In genomic region chr3:17234382-17234781, GRCh38 we compare ENCODE assay signal across 20 cellular contexts.
DNase-seq lines count a peak whose midpoint lies in the region; ATAC-seq and TF ChIP-seq lines count a peak whose summit lies in the region.
"Had no signal": no experiment of that assay in that cellular context is flagged by ENCODE, and none has a peak within 500 bp of the region (broad histone marks: within the 10 kb centered on the region; RNA-seq: fewer than 3 reads in every experiment).

No MANE protein-coding gene starts in this region.

- H3K4me1 ChIP-seq in CD8-positive, alpha-beta T cell (ENCODE audit: insufficient read depth, low read length), result peaks cover 20% of the 10 kb centered on the region
- H3K4me1 ChIP-seq: SJCRH30 had no signal

- POLR2A ChIA-PET in CD8-positive, alpha-beta T cell (lab: Charles Lee), result no interaction called here

- H3K4me1 Mint-ChIP-seq in activated naive CD8-positive, alpha-beta T cell (ENCODE audit: low read depth), result peaks cover 25% of the 10 kb centered on the region
- peaks cover 26% of the 10 kb centered on the region for H3K4me1 Mint-ChIP-seq in activated naive CD8-positive, alpha-beta T cell treated with anti-CD3 and anti-CD28 coated beads, Interleukin-2, amount 50 U/mL, for 24 hours
- H3K4me1 Mint-ChIP-seq in CD8-positive, alpha-beta T cell (ENCODE audit: low read depth), result peaks cover 24% of the 10 kb centered on the region

- H3K36me3 ChIP-seq in CD8-positive, alpha-beta T cell (ENCODE audit: insufficient read depth, low read length), result no peaks in the 10 kb centered on the region
- H3K36me3 ChIP-seq in neural cell (ENCODE audit: insufficient read depth, low read length), result no peaks in the 10 kb centered on the region
- H3K36me3 ChIP-seq: SJCRH30 had no signal

- H3F3A ChIP-seq in neural cell (ENCODE audit: insufficient read depth, low read length, poor library complexity, severe bottlenecking), result no peaks in the 10 kb centered on the region

- CTCF ChIA-PET in CD8-positive, alpha-beta T cell (lab: Charles Lee), result interaction anchor here (0.8 to 4.5 kb wide), 5 partner anchors 179 to 638 kb away, joined by 3 to 65 read pairs (median 3); no protein-coding TSS in a partner anchor

- TF ChIP-seq CTCF in CD8-positive, alpha-beta T cell (IDR thresholded peaks at IDR 0.05), result no peak
- no peak for TF ChIP-seq CTCF in neural cell (IDR thresholded peaks at IDR 0.05; ENCODE audit: poor library complexity, severe bottlenecking)

- no peaks in the 10 kb centered on the region for H3K9me2 ChIP-seq in neural cell (ENCODE audit: insufficient read depth, low read length)

- no peaks in the 10 kb centered on the region for H3K9me3 Mint-ChIP-seq in activated naive CD8-positive, alpha-beta T cell (ENCODE audit: low read depth)
- no peaks in the 10 kb centered on the region for H3K9me3 Mint-ChIP-seq in activated naive CD8-positive, alpha-beta T cell treated with anti-CD3 and anti-CD28 coated beads, Interleukin-2, amount 50 U/mL, for 24 hours
- H3K9me3 Mint-ChIP-seq in CD8-positive, alpha-beta T cell, result no peaks in the 10 kb centered on the region
- H3K9me3 Mint-ChIP-seq: CD4-positive, CD25-positive, alpha-beta regulatory T cell; IgD-negative memory B cell had no signal

- no peaks in the 10 kb centered on the region for H3K79me2 ChIP-seq in neural cell (replicated peaks; ENCODE audit: insufficient read depth, low read length)

- no peaks in the 10 kb centered on the region for H3K9me3 ChIP-seq in CD8-positive, alpha-beta T cell (ENCODE audit: low read length)
- no peaks in the 10 kb centered on the region for H3K9me3 ChIP-seq in neural cell (ENCODE audit: low read length)
- H3K9me3 ChIP-seq: SJCRH30 had no signal

- no peak overlapping the region for H3K4me2 ChIP-seq in neural cell (ENCODE audit: low read length)

- no peak for TF ChIP-seq RAD21 in neural cell (conservative IDR thresholded peaks at IDR 0.05)

- H3K4me3 Mint-ChIP-seq in activated naive CD8-positive, alpha-beta T cell, result no peak overlapping the region
- H3K4me3 Mint-ChIP-seq in activated naive CD8-positive, alpha-beta T cell treated with anti-CD3 and anti-CD28 coated beads, Interleukin-2, amount 50 U/mL, for 24 hours, result no peak overlapping the region
- no peak overlapping the region for H3K4me3 Mint-ChIP-seq in CD8-positive, alpha-beta T cell
- H3K4me3 Mint-ChIP-seq: CD4-positive, CD25-positive, alpha-beta regulatory T cell; IgD-negative memory B cell had no signal

- DNase-seq in activated naive CD8-positive, alpha-beta T cell treated with anti-CD3 and anti-CD28 coated beads, Interleukin-2, amount 50 U/mL, for 24 hours, result no peak
- no peak for DNase-seq in CD8-positive, alpha-beta T cell
- DNase-seq in dermis blood vessel endothelial cell (peak; percentile 16), hepatic stellate cell (ENCODE audit: low spot score) (no peak)
- DNase-seq in activated CD4-positive, alpha-beta T cell treated with anti-CD3 and anti-CD28 coated beads for 4 hours, result no peak
- DNase-seq: DMS153, Karpas-422, MV-4-11, NCI-H1105 treated with DMSO at 0.1 percent for 48 hours, NCI-H1694 treated with DMSO at 0.1 percent for 48 hours, NCI-H2081 treated with DMSO at 0.1 percent for 48 hours, NCI-H446, NCI-H526 treated with DMSO at 0.1 percent for 48 hours, OCI-M1, SJCRH30 had no signal

- peak overlapping the region; percentile 30 for H3K9ac ChIP-seq in neural cell (ENCODE audit: low read length)

- H3K27ac Mint-ChIP-seq in activated naive CD8-positive, alpha-beta T cell, result peak overlapping the region; percentile 38
- no peak overlapping the region for H3K27ac Mint-ChIP-seq in activated naive CD8-positive, alpha-beta T cell treated with anti-CD3 and anti-CD28 coated beads, Interleukin-2, amount 50 U/mL, for 24 hours
- H3K27ac Mint-ChIP-seq in CD8-positive, alpha-beta T cell, result peak overlapping the region; percentile 34
- H3K27ac Mint-ChIP-seq: IgD-negative memory B cell had no signal

- no peaks in the 10 kb centered on the region for H3K27me3 ChIP-seq in CD8-positive, alpha-beta T cell (ENCODE audit: insufficient read depth, low read length)
- no peaks in the 10 kb centered on the region for H3K27me3 ChIP-seq in neural cell (ENCODE audit: insufficient read depth, low read depth, low read length)
- H3K27me3 ChIP-seq: SJCRH30 had no signal

- H3K27me3 Mint-ChIP-seq in activated naive CD8-positive, alpha-beta T cell, result no peaks in the 10 kb centered on the region
- H3K27me3 Mint-ChIP-seq in activated naive CD8-positive, alpha-beta T cell treated with anti-CD3 and anti-CD28 coated beads, Interleukin-2, amount 50 U/mL, for 24 hours, result no peaks in the 10 kb centered on the region
- no peaks in the 10 kb centered on the region for H3K27me3 Mint-ChIP-seq in CD8-positive, alpha-beta T cell (ENCODE audit: low read depth)
- H3K27me3 Mint-ChIP-seq: CD4-positive, CD25-positive, alpha-beta regulatory T cell; IgD-negative memory B cell had no signal

- no peak for ATAC-seq in activated naive CD8-positive, alpha-beta T cell treated with anti-CD3 and anti-CD28 coated beads, Interleukin-2, amount 50 U/mL, for 24 hours
- no peak for ATAC-seq in CD8-positive, alpha-beta T cell
- ATAC-seq in HG03108 (IDR thresholded peaks at IDR 0.05; ENCODE audit: unreplicated experiment), result no peak

- TF ChIP-seq EP300 in neural cell (conservative IDR thresholded peaks at IDR 0.05; ENCODE audit: poor library complexity, severe bottlenecking), result no peak

- H3K4me3 ChIP-seq in CD8-positive, alpha-beta T cell (ENCODE audit: low read depth, low read length), result no peak overlapping the region
- H3K4me3 ChIP-seq in neural cell (ENCODE audit: low read length), result no peak overlapping the region
- H3K4me3 ChIP-seq: SJCRH30 had no signal

- H3K36me3 Mint-ChIP-seq in activated naive CD8-positive, alpha-beta T cell, result peaks cover 3% of the 10 kb centered on the region
- H3K36me3 Mint-ChIP-seq in activated naive CD8-positive, alpha-beta T cell treated with anti-CD3 and anti-CD28 coated beads, Interleukin-2, amount 50 U/mL, for 24 hours (ENCODE audit: low read depth), result peaks cover 3% of the 10 kb centered on the region
- peaks cover 4% of the 10 kb centered on the region for H3K36me3 Mint-ChIP-seq in CD8-positive, alpha-beta T cell
- H3K36me3 Mint-ChIP-seq: CD4-positive, CD25-positive, alpha-beta regulatory T cell; IgD-negative memory B cell had no signal

- no peak overlapping the region for H2AFZ ChIP-seq in neural cell (ENCODE audit: low read depth, low read length)

- H4K20me1 ChIP-seq in neural cell (ENCODE audit: insufficient read depth), result no peaks in the 10 kb centered on the region

- no peak overlapping the region for H3K27ac ChIP-seq in CD8-positive, alpha-beta T cell (ENCODE audit: low read depth, low read length)
- H3K27ac ChIP-seq in neural cell (ENCODE audit: low read length), result peak overlapping the region; percentile 78
- H3K27ac ChIP-seq: SJCRH30 had no signal

- intact Hi-C loops in CD8-positive, alpha-beta T cell (cut with DNase I, micrococcal nuclease), result loop anchor here (5.0 to 10.0 kb wide), 4 partner anchors 210 to 967 kb away; partner anchors contain the start of gene OXNAD1 (in 1 of the 2)

TF ChIP-seq in neural cell, 6 proteins besides CTCF, POLR2A, EP300 and RAD21:
- TF ChIP-seq POLR2AphosphoS5 (IDR thresholded peaks at IDR 0.05) (no peak), REST (IDR thresholded peaks at IDR 0.05; ENCODE audit: borderline replicate concordance) (no peak), TAF1 (IDR thresholded peaks at IDR 0.05; ENCODE audit: low read depth) (no peak), MXI1 (conservative IDR thresholded peaks at IDR 0.05; ENCODE audit: poor library complexity, severe bottlenecking) (no peak), SMC3 (conservative IDR thresholded peaks at IDR 0.05; ENCODE audit: poor library complexity) (no peak), EZH2 (IDR thresholded peaks at IDR 0.05; ENCODE audit: borderline replicate concordance, insufficient read depth, low read length, poor library complexity, severe bottlenecking) (no peak)
